In genomic region chr2:180376076-180376475, GRCh38 we compare ENCODE assay signal across 15 cellular contexts.
"Had no signal": no experiment of that assay in that cellular context is flagged by ENCODE, and none has a peak within 500 bp of the region (broad histone marks: within the 10 kb centered on the region; RNA-seq: fewer than 3 reads in every experiment).

No MANE protein-coding gene starts in this region.

- H3K27ac ChIP-seq: epithelial cell of prostate, hepatocyte, ovary, spleen, suprapubic skin had no signal

- DNase-seq: activated CD4-positive, CD25-positive, alpha-beta regulatory T cell treated with anti-CD3 and anti-CD28 coated beads, Interleukin-2, amount 50 U/mL, for 72 hours; activated naive CD4-positive, alpha-beta T cell; activated naive CD8-positive, alpha-beta T cell treated with anti-CD3 and anti-CD28 coated beads, Interleukin-2, amount 10 ng/mL, durations not matched to agents 7 days and 5 days; anterior cingulate cortex; dermis blood vessel endothelial cell; mammary epithelial cell; naive B cell; ovary; spleen; T-helper 9 cell had no signal

- H3K4me2 ChIP-seq: hepatocyte had no signal

- H3K27me3 ChIP-seq: hepatocyte, ovary, spleen, suprapubic skin had no signal

- H3K4me3 ChIP-seq: hepatocyte, ovary, spleen, suprapubic skin had no signal

- H3K4me1 ChIP-seq: spleen, suprapubic skin had no signal

- ATAC-seq: left lobe of liver, sciatic nerve had no signal

- H2AFZ ChIP-seq: hepatocyte had no signal

- H3K9me3 ChIP-seq: ovary, suprapubic skin had no signal

- H3K36me3 ChIP-seq: ovary, spleen, suprapubic skin had no signal

- H3K79me2 ChIP-seq: hepatocyte had no signal
